In genomic region chr6:166957805-166958076, GRCh38 we compare ENCODE assay signal across 11 cellular contexts. TPM values are rescaled to one million over a fixed set of nuclear protein-coding genes. Genes with fewer than 3 reads are reported as not detected.
A peak's percentile ranks its signal among the peaks of the same experiment; 100 is the strongest.
DNase-seq lines count a peak whose midpoint lies in the region; ATAC-seq and TF ChIP-seq lines count a peak whose summit lies in the region.
"Had no signal": no experiment of that assay in that cellular context is flagged by ENCODE, and none has a peak within 500 bp of the region (broad histone marks: within the 10 kb centered on the region; RNA-seq: fewer than 3 reads in every experiment).

No MANE protein-coding gene starts in this region.

- peaks cover 0 to 9% of the 10 kb centered on the region in 2 donors for H3K4me1 ChIP-seq in right atrium auricular region
- peaks cover 22 to 25% of the 10 kb centered on the region in 2 donors for H3K4me1 ChIP-seq in mucosa of rectum (ENCODE audit: control insufficient read depth in 2 of 2, insufficient read depth in 2 of 2, low read length in 2 of 2)
- peaks cover 20% of the 10 kb centered on the region for H3K4me1 ChIP-seq in upper lobe of right lung

- ATAC-seq in Right ventricle myocardium inferior: no peak
- no peak for ATAC-seq in activated naive CD8-positive, alpha-beta T cell treated with anti-CD3 and anti-CD28 coated beads, Interleukin-2, amount 50 U/mL, for 24 hours
- no peak for ATAC-seq in upper lobe of right lung

- H3K27me3 ChIP-seq in right atrium auricular region (no peaks in the 10 kb centered on the region), mucosa of rectum (ENCODE audit: control insufficient read depth in 2 of 2, insufficient read depth in 2 of 2, low read length in 2 of 2) (no peaks in the 10 kb centered on the region), upper lobe of right lung (no peaks in the 10 kb centered on the region)

- DNase-seq in right atrium auricular region (ENCODE audit: low spot score) (no peak), Right ventricle myocardium inferior (ENCODE audit: missing footprints) (no peak), upper lobe of right lung (no peak), superior temporal gyrus (ENCODE audit: extremely low spot score) (no peak), NCI-H1930 (lab: John Stamatoyannopoulos, UW) (no peak), GF-D8 (lab: John Stamatoyannopoulos, UW) (no peak)
- no peak for DNase-seq in activated naive CD8-positive, alpha-beta T cell treated with anti-CD3 and anti-CD28 coated beads, Interleukin-2, amount 50 U/mL, for 24 hours
- DNase-seq: COR-L47, retina had no signal

- no peaks in the 10 kb centered on the region for H3K27me3 Mint-ChIP-seq in activated naive CD8-positive, alpha-beta T cell treated with anti-CD3 and anti-CD28 coated beads, Interleukin-2, amount 50 U/mL, for 24 hours

- peak overlapping the region; percentile 85 for H3K4me3 Mint-ChIP-seq in activated naive CD8-positive, alpha-beta T cell treated with anti-CD3 and anti-CD28 coated beads, Interleukin-2, amount 50 U/mL, for 24 hours

- H3K9me3 ChIP-seq in right atrium auricular region: no peaks in the 10 kb centered on the region
- H3K9me3 ChIP-seq in mucosa of rectum (ENCODE audit: control insufficient read depth in 2 of 2, low read length in 2 of 2): no peaks in the 10 kb centered on the region
- H3K9me3 ChIP-seq in upper lobe of right lung: no peaks in the 10 kb centered on the region

- intact Hi-C loops in Right ventricle myocardium inferior (cut with DNase I): loop anchor here (2.0 to 10.0 kb wide), 3 partner anchors 41 to 333 kb away; partner anchors contain the start of genes CEP43 and RPS6KA2
- intact Hi-C loops in upper lobe of right lung (cut with DNase I): no loop called here

- H3K4me1 Mint-ChIP-seq in activated naive CD8-positive, alpha-beta T cell treated with anti-CD3 and anti-CD28 coated beads, Interleukin-2, amount 50 U/mL, for 24 hours: peaks cover 60% of the 10 kb centered on the region

- H3K4me3 ChIP-seq in right atrium auricular region (no peak overlapping the region), mucosa of rectum (ENCODE audit: low read length in 2 of 2) (peak overlapping the region; percentile 89), upper lobe of right lung (no peak overlapping the region)

- peak overlapping the region; percentile 73 to 84 for H3K27ac ChIP-seq in right atrium auricular region
- peak overlapping the region; percentile 98 to 99 for H3K27ac ChIP-seq in mucosa of rectum (ENCODE audit: low read depth in 2 of 2, low read length in 2 of 2)
- H3K27ac ChIP-seq in upper lobe of right lung: peak overlapping the region; percentile 93
- H3K27ac ChIP-seq: cardiac muscle cell had no signal

- H3K27ac Mint-ChIP-seq in activated naive CD8-positive, alpha-beta T cell treated with anti-CD3 and anti-CD28 coated beads, Interleukin-2, amount 50 U/mL, for 24 hours: peak overlapping the region; percentile 93

- peaks cover 2% of the 10 kb centered on the region for H3K36me3 Mint-ChIP-seq in activated naive CD8-positive, alpha-beta T cell treated with anti-CD3 and anti-CD28 coated beads, Interleukin-2, amount 50 U/mL, for 24 hours (ENCODE audit: low read depth)

- H3K36me3 ChIP-seq in right atrium auricular region (no peaks in the 10 kb centered on the region), mucosa of rectum (ENCODE audit: control insufficient read depth in 2 of 2, insufficient read depth in 2 of 2, low read length in 2 of 2) (no peaks in the 10 kb centered on the region), upper lobe of right lung (no peaks in the 10 kb centered on the region)
- H3K36me3 ChIP-seq: cardiac muscle cell had no signal

- peak overlapping the region; percentile 90 to 92 for H3K9ac ChIP-seq in mucosa of rectum (ENCODE audit: low read depth in 1 of 2, low read length in 2 of 2)

- H3K9me3 Mint-ChIP-seq in activated naive CD8-positive, alpha-beta T cell treated with anti-CD3 and anti-CD28 coated beads, Interleukin-2, amount 50 U/mL, for 24 hours: no peaks in the 10 kb centered on the region

- no peak for TF ChIP-seq CTCF in right atrium auricular region (IDR thresholded peaks at IDR 0.05)
- no peak for TF ChIP-seq CTCF in upper lobe of right lung (IDR thresholded peaks at IDR 0.05)

RNA-seq across cellular contexts. Expression of gene RNASET2, which starts 1.4 kb away (rescaled TPM):
- total RNA-seq in right atrium auricular region (10 to 100 TPM; 24.2 to 33.1 TPM), Right ventricle myocardium inferior (16.4 TPM), upper lobe of right lung (73.1 TPM)

RNA-seq across cellular contexts. Expression of gene CEP43, which starts 41.5 kb away (rescaled TPM):
- total RNA-seq in right atrium auricular region (1 to 10 TPM; 6.7 to 8.8 TPM), Right ventricle myocardium inferior (10.8 TPM), upper lobe of right lung (10.7 TPM)

Comparison
In these comparisons a context has a peak if more than half of its experiments do, and no peak if none do; other contexts are left out.
1. H3K4me3 ChIP-seq: peak in mucosa of rectum (2 of 2); none in right atrium auricular region (0 of 2) and upper lobe of right lung (single experiment).
2. Peak in every context shown above with its lines, with median percentiles within 50 percentile points of each other: H3K27ac ChIP-seq.